Comparison of ENCODE assay signal across 24 cellular contexts in genomic region chr18:68542818-68543217, GRCh38.
"Had no signal": no experiment of that assay in that cellular context is flagged by ENCODE, and none has a peak within 500 bp of the region (broad histone marks: within the 10 kb centered on the region; RNA-seq: fewer than 3 reads in every experiment).

No MANE protein-coding gene starts in this region.

- ATAC-seq: natural killer cell; psoas muscle; right cardiac atrium; right lobe of liver; stimulated activated effector memory CD8-positive, alpha-beta T cell treated with anti-CD3 and anti-CD28 coated beads, Interleukin-12 subunit alpha, Interleukin-12 subunit beta, amount 100 ng/mL, for 72 hours; stimulated activated naive B cell treated with anti-CD40 and anti-IgM and Interleukin-4, amounts not matched to agents 10 μg/mL and 1 μg/mL and 100 μg/mL, for 72 hours had no signal

- H3K9me3 ChIP-seq: neutrophil, psoas muscle, right lobe of liver, sigmoid colon, stomach, thoracic aorta, thyroid gland, tibial nerve, upper lobe of left lung, vagina had no signal

- H2AFZ ChIP-seq: parathyroid adenoma had no signal

- DNase-seq: natural killer cell; nucleus accumbens; posterior cingulate gyrus; psoas muscle; right cardiac atrium; right lobe of liver; sigmoid colon; small intestine; stimulated activated CD4-positive, alpha-beta T cell treated with anti-CD3 and anti-CD28 coated beads, Interleukin-15, amount 100 ng/mL, for 24 hours; stimulated activated CD4-positive, alpha-beta T cell treated with anti-CD3 and anti-CD28 coated beads, Interleukin-2, amount 100 ng/mL, for 24 hours; stimulated activated CD4-positive, alpha-beta T cell treated with anti-CD3 and anti-CD28 coated beads, Interleukin-2, amount 100 ng/mL, for 48 hours; stimulated activated CD4-positive, alpha-beta T cell treated with anti-CD3 and anti-CD28 coated beads, Interleukin-4, amount 100 ng/mL, for 24 hours; stimulated activated naive B cell treated with anti-CD40 and anti-IgM and Interleukin-4, amounts not matched to agents 10 μg/mL and 1 μg/mL and 100 μg/mL, for 72 hours; stimulated activated naive CD4-positive, alpha-beta T cell treated with Interleukin-2 at 50 U/mL for 16 hours; stomach; thyroid gland; trophoblast cell; upper lobe of left lung had no signal

- H3K27ac ChIP-seq: neutrophil, parathyroid adenoma, psoas muscle, right lobe of liver, sigmoid colon, stomach, thoracic aorta, thyroid gland, tibial nerve, upper lobe of left lung, vagina had no signal

- H3K4me3 ChIP-seq: psoas muscle, right lobe of liver, sigmoid colon, stomach, thoracic aorta, thyroid gland, tibial nerve, upper lobe of left lung, vagina had no signal

- H3K9ac ChIP-seq: parathyroid adenoma had no signal

- H3K79me2 ChIP-seq: parathyroid adenoma had no signal

- H3K27me3 ChIP-seq: neutrophil, right lobe of liver, sigmoid colon, stomach, thyroid gland, tibial nerve, upper lobe of left lung, vagina had no signal

- H3K36me3 ChIP-seq: neutrophil, right lobe of liver, sigmoid colon, stomach, thoracic aorta, thyroid gland, tibial nerve, upper lobe of left lung, vagina had no signal
